In the genomic region with DNA sequence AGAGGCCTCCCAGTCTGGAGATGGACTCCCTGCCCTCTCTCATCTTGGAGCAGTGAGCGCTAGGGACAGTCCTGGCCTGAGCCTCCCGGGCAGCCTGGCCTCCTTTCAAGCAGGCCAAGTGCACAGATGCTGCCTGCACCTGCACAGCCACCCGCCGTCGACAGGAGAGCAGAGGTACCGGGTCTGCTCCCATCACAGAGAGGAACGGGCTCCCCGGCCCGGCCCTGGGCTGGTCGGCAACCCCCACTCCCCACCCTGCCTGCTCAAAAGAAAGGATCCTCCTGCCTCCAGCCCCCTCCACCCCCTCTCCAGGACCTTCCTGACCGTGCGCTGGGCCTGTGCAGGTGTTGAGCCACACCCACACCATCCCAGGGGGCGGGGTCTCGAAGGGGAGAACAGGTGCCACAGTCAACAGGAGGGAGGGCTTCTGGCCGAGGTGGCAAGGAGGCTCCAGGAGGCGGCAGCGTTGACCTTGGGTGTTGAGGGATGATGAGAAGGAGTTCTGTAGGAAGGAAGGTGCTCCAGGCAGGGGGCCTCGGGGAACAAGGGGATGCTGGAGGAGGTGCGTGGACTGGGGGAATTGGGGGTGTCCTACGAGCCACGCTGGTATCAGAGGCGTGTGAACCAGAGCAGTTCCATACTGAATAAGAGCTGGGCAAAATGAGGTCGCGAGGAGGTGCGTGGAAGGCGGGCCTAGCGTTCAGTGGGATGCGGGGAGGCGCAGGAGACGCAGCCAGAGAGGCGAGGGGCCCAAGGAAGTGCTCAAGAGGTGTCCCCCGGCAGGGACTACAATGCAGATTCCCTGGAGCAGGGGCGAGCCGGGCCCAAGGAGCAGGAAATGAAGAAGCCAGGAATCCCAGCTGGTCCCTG, we compare ENCODE assay signal across 9 cellular contexts. TPM values are rescaled to one million over a fixed set of nuclear protein-coding genes. Genes with fewer than 3 reads are reported as not detected.
DNase-seq lines count a peak whose midpoint lies in the region; ATAC-seq and TF ChIP-seq lines count a peak whose summit lies in the region.
"Had no signal": no experiment of that assay in that cellular context is flagged by ENCODE, and none has a peak within 500 bp of the region (broad histone marks: within the 10 kb centered on the region; RNA-seq: fewer than 3 reads in every experiment).

No MANE protein-coding gene starts in this region.

- peak overlapping the region in 1 of 59 donors; percentile 79 for H3K27ac ChIP-seq in dorsolateral prefrontal cortex

- H3K4me1 Mint-ChIP-seq in progenitor cell of endocrine pancreas (ENCODE audit: low read depth): peaks cover 3% of the 10 kb centered on the region

- no peaks in the 10 kb centered on the region for H3K9me3 Mint-ChIP-seq in progenitor cell of endocrine pancreas (ENCODE audit: low read depth)

- no peaks in the 10 kb centered on the region for H3K36me3 Mint-ChIP-seq in progenitor cell of endocrine pancreas (ENCODE audit: insufficient read depth)

- H3K27me3 ChIP-seq in dorsolateral prefrontal cortex: peaks cover 0 to 39% (median 6%) of the 10 kb centered on the region in 45 donors

- peaks cover 21% of the 10 kb centered on the region for H3K27me3 Mint-ChIP-seq in progenitor cell of endocrine pancreas

- peak; percentile 46 for DNase-seq in activated CD4-positive, CD25-positive, alpha-beta regulatory T cell treated with anti-CD3 and anti-CD28 coated beads, Interleukin-2, amount 50 U/mL, for 72 hours
- DNase-seq in NCI-H524 (lab: John Stamatoyannopoulos, UW): peak; percentile 60 to 82
- DNase-seq in dorsolateral prefrontal cortex: peak in 1 of 10 donors; percentile 58
- peak; percentile 53 for DNase-seq in progenitor cell of endocrine pancreas (ENCODE audit: low spot score, unreplicated experiment)
- no peak for DNase-seq in stimulated activated CD4-positive, alpha-beta T cell treated with anti-CD3 and anti-CD28 coated beads, Interleukin-4, amount 100 ng/mL, for 1 hour

- H3K4me3 ChIP-seq in dorsolateral prefrontal cortex: peak overlapping the region in 58 of 59 donors; percentile 7 to 60 (median 43)

- intact Hi-C loops in dorsolateral prefrontal cortex (cut with DNase I): loop anchor here in 1 of 2 donors (5.0 kb wide), 1 partner anchor 433 kb away; no protein-coding TSS in a partner anchor

- H3K4me3 Mint-ChIP-seq in progenitor cell of endocrine pancreas (ENCODE audit: low read depth): peak overlapping the region; percentile 59

- peak overlapping the region; percentile 31 for H3K27ac Mint-ChIP-seq in progenitor cell of endocrine pancreas

- TF ChIP-seq CTCF in dorsolateral prefrontal cortex (IDR thresholded peaks at IDR 0.05 in 54 of 56, conservative IDR thresholded peaks at IDR 0.05 in 2 of 56; ENCODE audit: low read depth in 1 of 56, partially characterized antibody in 56 of 56) (no peak), progenitor cell of endocrine pancreas (IDR thresholded peaks at IDR 0.05; ENCODE audit: unreplicated experiment) (no peak)

- ATAC-seq in activated CD4-positive, CD25-positive, alpha-beta regulatory T cell treated with anti-CD3 and anti-CD28 coated beads, Interleukin-2, amount 50 U/mL, for 24 hours: no peak
- ATAC-seq in GM19452 (IDR thresholded peaks at IDR 0.05; ENCODE audit: unreplicated experiment) (no peak), HG03460 (IDR thresholded peaks at IDR 0.05; ENCODE audit: unreplicated experiment) (no peak)

RNA-seq across cellular contexts. Expression of gene CDH15, which starts 1.0 kb away (rescaled TPM):
- total RNA-seq in dorsolateral prefrontal cortex (under 1 TPM in 14 of 120 experiments, not detected in 106; 0.16 to 0.81 (median 0.31) TPM), progenitor cell of endocrine pancreas (not detected in 2 replicates)
- total RNA-seq: Daoy had no signal

RNA-seq across cellular contexts. Expression of gene SLC22A31, which starts 29.8 kb away (rescaled TPM):
- total RNA-seq in dorsolateral prefrontal cortex (1 to 10 TPM in 1 of 120 experiments, under 1 TPM in 5, not detected in 114; 0.23 to 1.5 (median 0.76) TPM), progenitor cell of endocrine pancreas (6.9 and 10.3 TPM in 2 replicates)
- total RNA-seq: Daoy had no signal

RNA-seq across cellular contexts. Expression of gene ZNF778, which starts 46.9 kb away (rescaled TPM):
- total RNA-seq in dorsolateral prefrontal cortex (10 to 100 TPM; 10.1 to 35.3 (median 17.7) TPM), progenitor cell of endocrine pancreas (10.5 and 11.2 TPM in 2 replicates)
